In genomic region chr20:63846128-63846771, GRCh38 we compare ENCODE assay signal across 1 cellular context.
TF ChIP-seq lines count a peak whose summit lies in the region.

No MANE protein-coding gene starts in this region.

TF ChIP-seq in HepG2, 621 proteins besides CTCF, POLR2A, EP300 and RAD21 (continued from another document):
- TF ChIP-seq HNF4G (IDR thresholded peaks at IDR 0.05; ENCODE audit: borderline replicate concordance, low read depth, low read length), result no peak
- peak; percentile 48; the same call in 1 of the 2 replicates for TF ChIP-seq HNF4G (CRISPR knock-in tag; IDR thresholded peaks at IDR 0.05; ENCODE audit: borderline replicate concordance, low read depth)
- TF ChIP-seq ARID2 (CRISPR knock-in tag; IDR thresholded peaks at IDR 0.05; ENCODE audit: borderline replicate concordance), result 0 out of 2 replicates have a peak, but pooled peaks have one; percentile 52
- peak; percentile 53; the same call in 1 of the 2 replicates for TF ChIP-seq ZNF556 (CRISPR knock-in tag; IDR thresholded peaks at IDR 0.05; ENCODE audit: borderline replicate concordance)
- no peak for TF ChIP-seq MTA3 (CRISPR knock-in tag; IDR thresholded peaks at IDR 0.05)
- 0 out of 2 replicates have a peak, but pooled peaks have one; percentile 39 for TF ChIP-seq ZZZ3 (CRISPR knock-in tag; IDR thresholded peaks at IDR 0.05; ENCODE audit: borderline replicate concordance)
- no peak for TF ChIP-seq NCOR1 (IDR thresholded peaks at IDR 0.05; ENCODE audit: borderline replicate concordance, low read length)
- TF ChIP-seq TFDP1 (CRISPR knock-in tag; IDR thresholded peaks at IDR 0.05; ENCODE audit: borderline replicate concordance), result peak; percentile 15; the same call in 1 of the 2 replicates
- TF ChIP-seq ZBTB21 (CRISPR knock-in tag; IDR thresholded peaks at IDR 0.05), result no peak
- no peak for TF ChIP-seq CREBL2 (CRISPR knock-in tag; IDR thresholded peaks at IDR 0.05; ENCODE audit: borderline replicate concordance)
- peak; percentile 60; the same call in 1 of the 2 replicates for TF ChIP-seq ZNF790 (CRISPR knock-in tag; IDR thresholded peaks at IDR 0.05; ENCODE audit: borderline replicate concordance)
- 0 out of 2 replicates have a peak, but pooled peaks have one; percentile 46 for TF ChIP-seq BORCS8-MEF2B (CRISPR knock-in tag; IDR thresholded peaks at IDR 0.05)
- no peak for TF ChIP-seq ZNF256 (CRISPR knock-in tag; conservative IDR thresholded peaks at IDR 0.05)
- TF ChIP-seq MTA1 (CRISPR knock-in tag; IDR thresholded peaks at IDR 0.05; ENCODE audit: borderline replicate concordance), result peak; percentile 94
- no peak for TF ChIP-seq TRIM24 (CRISPR knock-in tag; IDR thresholded peaks at IDR 0.05)
- 0 out of 2 replicates have a peak, but pooled peaks have one; percentile 2 for TF ChIP-seq ZNF614 (CRISPR knock-in tag; IDR thresholded peaks at IDR 0.05; ENCODE audit: borderline replicate concordance)
- no peak for TF ChIP-seq ATF6 (CRISPR knock-in tag; conservative IDR thresholded peaks at IDR 0.05)
- peak; percentile 46 for TF ChIP-seq TEAD3 (CRISPR knock-in tag; optimal IDR thresholded peaks at IDR 0.05; ENCODE audit: borderline replicate concordance)
- 0 out of 2 replicates have a peak, but pooled peaks have one; percentile 44 for TF ChIP-seq ZNF280D (CRISPR knock-in tag; IDR thresholded peaks at IDR 0.05)
- no peak for TF ChIP-seq JDP2 (CRISPR knock-in tag; IDR thresholded peaks at IDR 0.05; ENCODE audit: borderline replicate concordance)
- no peak for TF ChIP-seq CEBPG (CRISPR knock-in tag; IDR thresholded peaks at IDR 0.05)
- TF ChIP-seq RXRA (CRISPR knock-in tag; IDR thresholded peaks at IDR 0.05), result peak; percentile 83; the same call in 1 of the 2 replicates
- peak; percentile 30; the same call in 1 of the 2 replicates for TF ChIP-seq TAF1 (CRISPR knock-in tag; IDR thresholded peaks at IDR 0.05)
- 0 out of 2 replicates have a peak, but pooled peaks have one; percentile 10 for TF ChIP-seq FOXA3 (CRISPR knock-in tag; IDR thresholded peaks at IDR 0.05)
- TF ChIP-seq MEIS2 (CRISPR knock-in tag; IDR thresholded peaks at IDR 0.05), result peak; percentile 13; the same call in 1 of the 2 replicates
- TF ChIP-seq ATF5 (CRISPR knock-in tag; IDR thresholded peaks at IDR 0.05; ENCODE audit: low read depth), result no peak
- TF ChIP-seq MAX (IDR thresholded peaks at IDR 0.05), result peak; percentile 17; the same call in 1 of the 2 replicates
- TF ChIP-seq RXRB (CRISPR knock-in tag; IDR thresholded peaks at IDR 0.05; ENCODE audit: borderline replicate concordance), result peak; percentile 73
- 0 out of 2 replicates have a peak, but pooled peaks have one; percentile 17 for TF ChIP-seq ZBTB38 (CRISPR knock-in tag; IDR thresholded peaks at IDR 0.05)
- no peak; the same call in 1 of the 2 replicates for TF ChIP-seq ZNF605 (CRISPR knock-in tag; IDR thresholded peaks at IDR 0.05)
- no peak for TF ChIP-seq HOXA9 (CRISPR knock-in tag; IDR thresholded peaks at IDR 0.05; ENCODE audit: borderline replicate concordance)
- TF ChIP-seq ZNF687 (CRISPR knock-in tag; IDR thresholded peaks at IDR 0.05), result peak; percentile 68
- no peak for TF ChIP-seq ZNF335 (CRISPR knock-in tag; IDR thresholded peaks at IDR 0.05)
- peak; percentile 4; the same call in 1 of the 2 replicates for TF ChIP-seq GFI1 (CRISPR knock-in tag; IDR thresholded peaks at IDR 0.05; ENCODE audit: borderline replicate concordance)
- TF ChIP-seq KDM2A (CRISPR knock-in tag; IDR thresholded peaks at IDR 0.05; ENCODE audit: borderline replicate concordance, low read depth), result peak; percentile 24; the same call in 1 of the 2 replicates
- TF ChIP-seq RBM39 (IDR thresholded peaks at IDR 0.05; ENCODE audit: low read depth, low read length, poor library complexity, severe bottlenecking), result peak; percentile 45
- TF ChIP-seq FOXP4 (CRISPR knock-in tag; IDR thresholded peaks at IDR 0.05), result peak; percentile 54
- no peak for TF ChIP-seq ZNF703 (CRISPR knock-in tag; IDR thresholded peaks at IDR 0.05; ENCODE audit: borderline replicate concordance)
- TF ChIP-seq ZMYM3 (CRISPR knock-in tag; IDR thresholded peaks at IDR 0.05), result no peak
- no peak for TF ChIP-seq PLSCR1 (CRISPR knock-in tag; IDR thresholded peaks at IDR 0.05; ENCODE audit: borderline replicate concordance)
